In genomic region chr3:109685084-109686079, GRCh38 we compare ENCODE assay signal across 10 cellular contexts.
DNase-seq lines count a peak whose midpoint lies in the region; ATAC-seq and TF ChIP-seq lines count a peak whose summit lies in the region.
"Had no signal": no experiment of that assay in that cellular context is flagged by ENCODE, and none has a peak within 500 bp of the region (broad histone marks: within the 10 kb centered on the region; RNA-seq: fewer than 3 reads in every experiment).

No MANE protein-coding gene starts in this region.

- peak; percentile 28 to 34 for ATAC-seq in activated T-cell treated with anti-CD3 and anti-CD28 coated beads, Interleukin-2, amount 50 U/mL, for 4 hours
- ATAC-seq in left colon (no peak), HG03469 (IDR thresholded peaks at IDR 0.05; ENCODE audit: unreplicated experiment) (no peak), HG03521 (IDR thresholded peaks at IDR 0.05; ENCODE audit: unreplicated experiment) (no peak)
- ATAC-seq in effector memory CD8-positive, alpha-beta T cell (replicated peaks): no peak

- peaks cover 4% of the 10 kb centered on the region for H3K9me3 Mint-ChIP-seq in activated T-cell treated with anti-CD3 and anti-CD28 coated beads, Interleukin-2, amount 50 U/mL, for 4 hours
- H3K9me3 Mint-ChIP-seq in MCF 10A (ENCODE audit: unreplicated experiment): peaks cover 7% of the 10 kb centered on the region
- H3K9me3 Mint-ChIP-seq in effector memory CD8-positive, alpha-beta T cell: no peaks in the 10 kb centered on the region

- H3K27me3 Mint-ChIP-seq in activated T-cell treated with anti-CD3 and anti-CD28 coated beads, Interleukin-2, amount 50 U/mL, for 4 hours (ENCODE audit: low read depth): no peaks in the 10 kb centered on the region
- no peaks in the 10 kb centered on the region for H3K27me3 Mint-ChIP-seq in MCF 10A (ENCODE audit: insufficient read depth, unreplicated experiment)
- H3K27me3 Mint-ChIP-seq in effector memory CD8-positive, alpha-beta T cell: no peaks in the 10 kb centered on the region
- H3K27me3 Mint-ChIP-seq: activated naive CD8-positive, alpha-beta T cell treated with anti-CD3 and anti-CD28 coated beads for 36 hours had no signal

- POLR2A ChIA-PET in MCF 10A (lab: Yijun Ruan, JAX): interaction anchor here (0.5 to 1.3 kb wide), 5 partner anchors 9 to 1626 kb away, joined by 3 read pairs; no protein-coding TSS in a partner anchor

- CTCF ChIA-PET in MCF 10A (lab: Yijun Ruan, JAX): interaction anchor here (0.6 to 0.9 kb wide), 3 partner anchors 132 to 1398 kb away, joined by 3 read pairs; no protein-coding TSS in a partner anchor

- H3K4me3 Mint-ChIP-seq in activated T-cell treated with anti-CD3 and anti-CD28 coated beads, Interleukin-2, amount 50 U/mL, for 4 hours: no peak overlapping the region
- peak overlapping the region; percentile 55 for H3K4me3 Mint-ChIP-seq in MCF 10A (ENCODE audit: unreplicated experiment)
- H3K4me3 Mint-ChIP-seq in effector memory CD8-positive, alpha-beta T cell: no peak overlapping the region
- H3K4me3 Mint-ChIP-seq: activated naive CD8-positive, alpha-beta T cell treated with anti-CD3 and anti-CD28 coated beads for 36 hours; nephron had no signal

- intact Hi-C loops in MCF 10A (cut with micrococcal nuclease): no loop called here
- intact Hi-C loops in left colon (cut with DNase I, micrococcal nuclease): no loop called here

- H3K27ac Mint-ChIP-seq in MCF 10A (ENCODE audit: low read depth, unreplicated experiment): peak overlapping the region; percentile 46
- no peak overlapping the region for H3K27ac Mint-ChIP-seq in effector memory CD8-positive, alpha-beta T cell
- H3K27ac Mint-ChIP-seq: activated naive CD8-positive, alpha-beta T cell treated with anti-CD3 and anti-CD28 coated beads for 36 hours; nephron had no signal

- BruUV-seq in MCF 10A (replicated peaks; lab: Mats Ljungman, UMichigan): no TSS peak

- TF ChIP-seq CTCF in MCF 10A (IDR thresholded peaks at IDR 0.05; ENCODE audit: unreplicated experiment): no peak

- no peaks in the 10 kb centered on the region for H3K4me1 Mint-ChIP-seq in activated T-cell treated with anti-CD3 and anti-CD28 coated beads, Interleukin-2, amount 50 U/mL, for 4 hours (ENCODE audit: low read depth)
- peaks cover 12% of the 10 kb centered on the region for H3K4me1 Mint-ChIP-seq in MCF 10A (ENCODE audit: insufficient read depth, unreplicated experiment)
- no peaks in the 10 kb centered on the region for H3K4me1 Mint-ChIP-seq in effector memory CD8-positive, alpha-beta T cell (ENCODE audit: low read depth in 2 of 2)
- H3K4me1 Mint-ChIP-seq: activated naive CD8-positive, alpha-beta T cell treated with anti-CD3 and anti-CD28 coated beads for 36 hours; nephron had no signal

- DNase-seq in activated T-cell treated with anti-CD3 and anti-CD28 coated beads, Interleukin-2, amount 50 U/mL, for 4 hours: no peak
- no peak for DNase-seq in activated T-cell treated with anti-CD3 and anti-CD28 coated beads for 4 hours
- peak; percentile 99 for DNase-seq in MCF 10A (ENCODE audit: unreplicated experiment)
- DNase-seq in left colon: peak; percentile 41 to 69
- peak; percentile 89 for DNase-seq in ureter (ENCODE audit: low spot score)
- DNase-seq in effector memory CD8-positive, alpha-beta T cell: no peak
- DNase-seq: activated naive CD8-positive, alpha-beta T cell treated with anti-CD3 and anti-CD28 coated beads for 36 hours had no signal

- H3K36me3 Mint-ChIP-seq in activated T-cell treated with anti-CD3 and anti-CD28 coated beads, Interleukin-2, amount 50 U/mL, for 4 hours (ENCODE audit: insufficient read depth): no peaks in the 10 kb centered on the region
- H3K36me3 Mint-ChIP-seq in MCF 10A (ENCODE audit: insufficient read depth, unreplicated experiment): no peaks in the 10 kb centered on the region
- no peaks in the 10 kb centered on the region for H3K36me3 Mint-ChIP-seq in effector memory CD8-positive, alpha-beta T cell (ENCODE audit: insufficient read depth)
- H3K36me3 Mint-ChIP-seq: activated naive CD8-positive, alpha-beta T cell treated with anti-CD3 and anti-CD28 coated beads for 36 hours had no signal

Comparison
In these comparisons a context has a peak if more than half of its experiments do, and no peak if none do; other contexts are left out.
1. ATAC-seq: peak in activated T-cell treated with anti-CD3 and anti-CD28 coated beads, Interleukin-2, amount 50 U/mL, for 4 hours (2 of 2); none in left colon (single experiment), effector memory CD8-positive, alpha-beta T cell (single experiment), HG03469 (single experiment) and HG03521 (single experiment).
2. DNase-seq: peak in MCF 10A (single experiment), left colon (2 of 2) and ureter (single experiment); none in activated T-cell treated with anti-CD3 and anti-CD28 coated beads, Interleukin-2, amount 50 U/mL, for 4 hours (single experiment), activated T-cell treated with anti-CD3 and anti-CD28 coated beads for 4 hours (single experiment) and effector memory CD8-positive, alpha-beta T cell (0 of 3).